ENCODE assay signal across 11 cellular contexts in the genomic region with DNA sequence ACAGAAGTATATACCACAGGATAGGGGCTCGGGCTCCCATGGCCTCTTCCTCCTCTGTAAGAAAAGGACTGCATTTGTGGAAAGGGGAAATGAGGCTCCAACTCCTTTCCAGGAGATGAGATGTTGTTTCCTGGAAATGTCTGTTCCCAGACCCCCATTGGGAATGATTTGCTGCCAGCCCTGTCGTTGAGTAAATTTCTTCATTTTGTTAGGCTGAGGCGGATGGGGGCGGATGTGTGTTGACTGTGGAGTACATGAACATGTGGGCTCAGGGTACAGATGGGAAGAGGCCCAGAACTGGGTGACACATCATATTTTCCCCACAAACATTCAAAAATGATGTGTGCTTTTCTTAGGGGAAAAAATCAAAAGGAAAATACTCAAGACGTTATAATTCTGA. TPM values are rescaled to one million over a fixed set of nuclear protein-coding genes. Genes with fewer than 3 reads are reported as not detected.
DNase-seq lines count a peak whose midpoint lies in the region; ATAC-seq, FAIRE-seq and TF ChIP-seq lines count a peak whose summit lies in the region.
"Had no signal": no experiment of that assay in that cellular context is flagged by ENCODE, and none has a peak within 500 bp of the region (broad histone marks: within the 10 kb centered on the region; RNA-seq: fewer than 3 reads in every experiment).

No MANE protein-coding gene starts in this region.

- H3K4me2 ChIP-seq in H1 (ENCODE audit: insufficient read depth in 1 of 2, low read depth in 2 of 2, low read length in 2 of 2) (no peak overlapping the region), mesendoderm (ENCODE audit: low read length) (no peak overlapping the region)

- TF ChIP-seq CTCF in WTC11 (IDR thresholded peaks at IDR 0.05), result no peak
- TF ChIP-seq CTCF in H1 (IDR thresholded peaks at IDR 0.05; ENCODE audit: control extremely low read depth in 1 of 3, insufficient read depth in 1 of 3, low read depth in 1 of 3, low read length in 3 of 3), result no peak
- TF ChIP-seq CTCF in Calu3 (IDR thresholded peaks at IDR 0.05; ENCODE audit: unreplicated experiment), result no peak

- H2BK12ac ChIP-seq in H1 (ENCODE audit: low read depth, low read length), result peak overlapping the region; percentile 4

- H2BK20ac ChIP-seq in H1 (ENCODE audit: low read length), result no peak overlapping the region

- H3K4me1 ChIP-seq in H1 (replicated peaks in 1 of 4; ENCODE audit: control insufficient read depth in 3 of 4, insufficient read depth in 4 of 4, low read length in 3 of 4), result peaks cover 0 to 18% (median 11%) of the 10 kb centered on the region in 4 experiments
- H3K4me1 ChIP-seq in mesendoderm (ENCODE audit: control insufficient read depth, low read depth, low read length), result peaks cover 16% of the 10 kb centered on the region

- H3K27ac ChIP-seq in H1 (ENCODE audit: low read depth, low read length) (no peak overlapping the region), mesendoderm (ENCODE audit: low read depth, low read length) (no peak overlapping the region)

- CTCF ChIA-PET in WTC11 (lab: Charles Lee) (no interaction called here), H1 (lab: Charles Lee; ENCODE audit: partially characterized antibody) (interaction anchor here (0.6 to 2.1 kb wide), 2 partner anchors 7 to 10 kb away, joined by 3 to 5 read pairs; no protein-coding TSS in a partner anchor), Calu3 (lab: Charles Lee) (no interaction called here)

- BruUV-seq in Calu3 (replicated peaks; lab: Mats Ljungman, UMichigan), result no TSS peak

- no peak overlapping the region for H2BK15ac ChIP-seq in H1 (ENCODE audit: low read length)
- no peak overlapping the region for H2BK15ac ChIP-seq in mesendoderm (replicated peaks; ENCODE audit: low read depth)

- H2BK120ac ChIP-seq in H1 (replicated peaks; ENCODE audit: low read depth, low read length) (no peak overlapping the region), mesendoderm (ENCODE audit: low read depth, low read length) (no peak overlapping the region)

- POLR2A ChIA-PET in WTC11 (lab: Charles Lee) (no interaction called here), H1 (lab: Charles Lee; ENCODE audit: partially characterized antibody) (no interaction called here)

- H4K5ac ChIP-seq in H1 (ENCODE audit: insufficient read length, low read depth, low read length) (no peak overlapping the region), mesendoderm (ENCODE audit: low read length) (no peak overlapping the region)

- no peak for TF ChIP-seq EP300 in H1 (IDR thresholded peaks at IDR 0.05; ENCODE audit: borderline replicate concordance in 1 of 2, low read depth in 2 of 2, low read length in 2 of 2)

- H3K36me3 Mint-ChIP-seq in WTC11, result no peaks in the 10 kb centered on the region
- H3K36me3 Mint-ChIP-seq in Calu3 (ENCODE audit: insufficient read depth, unreplicated experiment), result peaks cover 10% of the 10 kb centered on the region

- H3K4me3 ChIP-seq in H1 (ENCODE audit: extremely low read depth in 1 of 4, insufficient read depth in 2 of 4, low read depth in 3 of 4, low read length in 4 of 4) (no peak overlapping the region), mesendoderm (ENCODE audit: low read length) (no peak overlapping the region)
- H3K4me3 ChIP-seq: dorsolateral prefrontal cortex had no signal

- H3K56ac ChIP-seq in H1 (replicated peaks; ENCODE audit: insufficient read length, low read depth, low read length) (no peak overlapping the region), mesendoderm (ENCODE audit: low read length) (no peak overlapping the region)

- H3K9me3 ChIP-seq in H1 (ENCODE audit: insufficient read depth in 2 of 2, low read depth in 1 of 2, low read length in 1 of 2), result no peaks in the 10 kb centered on the region

- H3K27ac Mint-ChIP-seq in WTC11 (peak overlapping the region; percentile 84; the same call in 1 of the 2 replicates), Calu3 (ENCODE audit: unreplicated experiment) (no peak overlapping the region)

- TF ChIP-seq POLR2A in H1 (IDR thresholded peaks at IDR 0.05; ENCODE audit: control extremely low read depth in 1 of 2, low read depth in 2 of 2, low read length in 2 of 2), result no peak

- H3K23ac ChIP-seq in H1 (ENCODE audit: insufficient read length) (no peak overlapping the region), mesendoderm (ENCODE audit: low read length) (no peak overlapping the region)

- H3K79me2 ChIP-seq in H1 (ENCODE audit: control insufficient read depth in 1 of 2, insufficient read depth in 2 of 2, low read length in 2 of 2), result 0 out of 4 replicates have a peak, but pooled peaks cover 3 to 6% of the 10 kb centered on the region in 2 experiments
- no peaks in the 10 kb centered on the region for H3K79me2 ChIP-seq in mesendoderm (ENCODE audit: control insufficient read depth, insufficient read depth, low read length)

- H3K18ac ChIP-seq in H1 (ENCODE audit: extremely low read depth, low read length), result no peak overlapping the region
- no peak overlapping the region for H3K18ac ChIP-seq in mesendoderm (ENCODE audit: low read length)

- FAIRE-seq in H1 (lab: Jason Lieb, UNC), result no peak

- H2AFZ ChIP-seq in H1 (ENCODE audit: low read length), result no peak overlapping the region

- 80% methylated on average over 5 of the region's 5 CpGs; no CpG with 5 or more reads in 1 of the 2 experiments for WGBS in H1 (ENCODE audit: extremely low coverage in 1 of 2, insufficient coverage in 1 of 2, insufficient read length in 1 of 2, insufficient replicate concordance in 2 of 2, low coverage in 1 of 2, low lambda C conversion rate in 2 of 2, missing lambda C conversion rate in 1 of 2), 2 experiments
- no CpG with 5 or more reads among the region's 5 CpGs for WGBS in mesendoderm (ENCODE audit: extremely low coverage, insufficient coverage, low lambda C conversion rate)

- no peak for TF ChIP-seq RAD21 in H1 (IDR thresholded peaks at IDR 0.05 in 1 of 2, conservative IDR thresholded peaks at IDR 0.05 in 1 of 2; ENCODE audit: low read depth in 2 of 2, low read length in 2 of 2)

- H3K9me3 Mint-ChIP-seq in WTC11 (no peaks in the 10 kb centered on the region), Calu3 (ENCODE audit: low read depth, unreplicated experiment) (no peaks in the 10 kb centered on the region)

- no peaks in the 10 kb centered on the region; the same call in 1 of the 2 replicates for H3K79me1 ChIP-seq in H1 (ENCODE audit: low read depth, low read length)
- H3K79me1 ChIP-seq in mesendoderm (ENCODE audit: low read length), result peaks cover 3% of the 10 kb centered on the region

- no peak overlapping the region for H3K14ac ChIP-seq in H1 (ENCODE audit: insufficient read length)

- H3K9ac ChIP-seq in H1 (replicated peaks in 1 of 4; ENCODE audit: extremely low read depth in 1 of 4, low read depth in 3 of 4, low read length in 3 of 4) (no peak overlapping the region), mesendoderm (ENCODE audit: low read length) (no peak overlapping the region)

- H2AK5ac ChIP-seq in H1 (ENCODE audit: low read depth, low read length), result 0 out of 2 replicates have a peak overlapping the region, but pooled peaks have one; percentile 88
- no peak overlapping the region for H2AK5ac ChIP-seq in mesendoderm (ENCODE audit: low read length)

- H3K23me2 ChIP-seq in H1 (ENCODE audit: low read depth, low read length), result no peaks in the 10 kb centered on the region

- DNase-seq in GM03348 (ENCODE audit: low spot score) (peak; percentile 30), WTC11 (ENCODE audit: low spot score) (no peak), H1 (ENCODE audit: low read depth in 1 of 2, low spot score in 2 of 2) (no peak), NCI-H2171 (lab: John Stamatoyannopoulos, UW) (no peak), mesendoderm (no peak), Calu3 (no peak), GOT3 (lab: John Stamatoyannopoulos, UW) (no peak)
- DNase-seq in stimulated activated CD4-positive, alpha-beta T cell treated with anti-CD3 and anti-CD28 coated beads, Interleukin-4, amount 100 ng/mL, for 24 hours, result peak; percentile 75
- DNase-seq: GDM1, NCI-H1694 treated with DMSO at 0.1 percent for 48 hours had no signal

- H4K91ac ChIP-seq in H1 (replicated peaks; ENCODE audit: insufficient read length, low read length), result no peak overlapping the region

- intact Hi-C loops in Calu3 (cut with micrococcal nuclease; ENCODE audit: unreplicated experiment), result no loop called here

- no peak overlapping the region for H3K4ac ChIP-seq in H1 (replicated peaks; ENCODE audit: insufficient read length, low read depth, low read length)
- H3K4ac ChIP-seq in mesendoderm (ENCODE audit: low read depth, low read length), result no peak overlapping the region

- H3K4me1 Mint-ChIP-seq in WTC11, result peaks cover 60% of the 10 kb centered on the region
- H3K4me1 Mint-ChIP-seq in Calu3 (ENCODE audit: low read depth, unreplicated experiment), result peaks cover 32% of the 10 kb centered on the region

- no peaks in the 10 kb centered on the region for H4K20me1 ChIP-seq in H1 (replicated peaks in 1 of 2; ENCODE audit: control insufficient read depth in 1 of 2, insufficient read depth in 2 of 2, low read length in 2 of 2)

- H3K27me3 Mint-ChIP-seq in WTC11 (ENCODE audit: low read depth) (no peaks in the 10 kb centered on the region), Calu3 (ENCODE audit: unreplicated experiment) (no peaks in the 10 kb centered on the region)

- no peak for ATAC-seq in WTC11

- no peak overlapping the region for H4K8ac ChIP-seq in H1 (ENCODE audit: extremely low read depth, insufficient read depth, low read length)
- H4K8ac ChIP-seq in mesendoderm (ENCODE audit: low read depth, low read length), result no peak overlapping the region

- H3K4me3 Mint-ChIP-seq in WTC11, result no peak overlapping the region
- H3K4me3 Mint-ChIP-seq in Calu3 (ENCODE audit: low read depth, unreplicated experiment), result no peak overlapping the region

- H2BK5ac ChIP-seq in H1 (ENCODE audit: low read depth, low read length) (no peak overlapping the region), mesendoderm (ENCODE audit: low read length) (no peak overlapping the region)

- no peaks in the 10 kb centered on the region for H3K36me3 ChIP-seq in H1 (ENCODE audit: control insufficient read depth in 2 of 4, insufficient read depth in 4 of 4, low read length in 3 of 4)
- H3K36me3 ChIP-seq in mesendoderm (ENCODE audit: control insufficient read depth, insufficient read depth, low read length), result no peaks in the 10 kb centered on the region

- H3K27me3 ChIP-seq in H1 (replicated peaks in 1 of 4; ENCODE audit: control insufficient read depth in 3 of 4, extremely low read depth in 1 of 4, insufficient read depth in 3 of 4, low read length in 3 of 4), result no peaks in the 10 kb centered on the region
- no peaks in the 10 kb centered on the region for H3K27me3 ChIP-seq in mesendoderm (ENCODE audit: insufficient read depth, low read length, poor library complexity)
- H3K27me3 ChIP-seq: dorsolateral prefrontal cortex had no signal

RNA-seq across cellular contexts. Expression of gene TNFAIP8, which starts 28.8 kb away (rescaled TPM):
- 18.1 to 24.1 TPM (median 19.9 TPM) in 3 replicates for total RNA-seq in WTC11 (2021)
- total RNA-seq in H1 (2021; fragmentation: NEBNext Ultra II Directional; extraction: Animal tissue kit (Norgen Biotek cat#: 25700)), result 17.8 and 19.3 TPM in 2 replicates
- polyA plus RNA-seq in H1 (2011; rRNA removed), result 9.4 and 12.4 TPM in 2 replicates
- polyA plus RNA-seq in H1 (2011; cell fraction: cytosol; rRNA removed), result 15.9 TPM
- 10.8 TPM for polyA plus RNA-seq in H1 (2011; cell fraction: nucleus; rRNA removed)
- polyA plus RNA-seq in H1 (2012, experiment 1 of 2), result 15.0 to 23.2 TPM (median 17.1 TPM) in 4 replicates
- 2.8 TPM for polyA plus RNA-seq in H1 (2012, experiment 2 of 2)
- polyA plus RNA-seq in H1 (2013, experiment 1 of 2), result 12.1 TPM
- 12.9 TPM for polyA plus RNA-seq in H1 (2013, experiment 2 of 2)
- 11.5 and 12.8 TPM in 2 replicates for polyA minus RNA-seq in H1 (2011; rRNA and poly(A)+ RNA removed)
- polyA minus RNA-seq in H1 (2011; cell fraction: cytosol; rRNA and poly(A)+ RNA removed), result 19.8 TPM
- polyA minus RNA-seq in H1 (2011; cell fraction: nucleus; rRNA and poly(A)+ RNA removed), result 19.0 TPM
- 11.8 TPM for polyA plus RNA-seq in mesendoderm (2013, experiment 1 of 2)
- polyA plus RNA-seq in mesendoderm (2013, experiment 2 of 2), result 11.9 TPM
- 24.2 and 30.6 TPM in 2 replicates for total RNA-seq in Calu3 (2022)

Comparison
In these comparisons a context has a peak if more than half of its experiments do, and no peak if none do; other contexts are left out.
1. DNase-seq: peak in GM03348 (single experiment) and stimulated activated CD4-positive, alpha-beta T cell treated with anti-CD3 and anti-CD28 coated beads, Interleukin-4, amount 100 ng/mL, for 24 hours (single experiment); none in WTC11 (single experiment), H1 (0 of 2), NCI-H2171 (single experiment), mesendoderm (single experiment), Calu3 (single experiment) and GOT3 (single experiment).